1 cellular context compared by ENCODE assay signal in the genomic region with DNA sequence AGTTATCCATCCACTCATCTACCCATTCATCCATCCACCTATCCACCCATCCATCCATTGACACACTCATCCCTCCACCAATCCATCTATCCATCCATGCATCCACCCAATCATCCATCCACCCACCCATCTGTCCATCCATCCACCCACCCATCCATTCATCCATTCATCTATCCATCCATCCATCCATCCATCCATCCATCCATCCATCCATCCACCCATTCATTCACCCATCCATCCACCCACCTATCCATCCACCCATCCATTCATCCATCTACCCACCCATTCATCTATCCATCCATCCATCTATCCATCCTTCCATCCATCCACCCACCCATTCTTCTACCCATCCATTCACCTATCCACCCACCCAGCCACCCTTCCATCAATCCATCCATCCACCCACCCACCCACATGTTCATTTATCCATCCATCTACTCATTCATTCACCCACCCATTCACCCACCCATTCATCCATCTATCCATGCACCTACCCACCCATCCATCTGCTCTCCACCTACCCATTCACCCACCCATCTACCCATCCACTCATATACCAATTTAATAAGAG.
A peak's percentile ranks its signal among the peaks of the same experiment; 100 is the strongest.
TF ChIP-seq lines count a peak whose summit lies in the region.

No MANE protein-coding gene starts in this region.

TF ChIP-seq in HEK293, 187 proteins besides CTCF, POLR2A, EP300 and RAD21 (continued from another document):
- TF ChIP-seq, protein P1, sequence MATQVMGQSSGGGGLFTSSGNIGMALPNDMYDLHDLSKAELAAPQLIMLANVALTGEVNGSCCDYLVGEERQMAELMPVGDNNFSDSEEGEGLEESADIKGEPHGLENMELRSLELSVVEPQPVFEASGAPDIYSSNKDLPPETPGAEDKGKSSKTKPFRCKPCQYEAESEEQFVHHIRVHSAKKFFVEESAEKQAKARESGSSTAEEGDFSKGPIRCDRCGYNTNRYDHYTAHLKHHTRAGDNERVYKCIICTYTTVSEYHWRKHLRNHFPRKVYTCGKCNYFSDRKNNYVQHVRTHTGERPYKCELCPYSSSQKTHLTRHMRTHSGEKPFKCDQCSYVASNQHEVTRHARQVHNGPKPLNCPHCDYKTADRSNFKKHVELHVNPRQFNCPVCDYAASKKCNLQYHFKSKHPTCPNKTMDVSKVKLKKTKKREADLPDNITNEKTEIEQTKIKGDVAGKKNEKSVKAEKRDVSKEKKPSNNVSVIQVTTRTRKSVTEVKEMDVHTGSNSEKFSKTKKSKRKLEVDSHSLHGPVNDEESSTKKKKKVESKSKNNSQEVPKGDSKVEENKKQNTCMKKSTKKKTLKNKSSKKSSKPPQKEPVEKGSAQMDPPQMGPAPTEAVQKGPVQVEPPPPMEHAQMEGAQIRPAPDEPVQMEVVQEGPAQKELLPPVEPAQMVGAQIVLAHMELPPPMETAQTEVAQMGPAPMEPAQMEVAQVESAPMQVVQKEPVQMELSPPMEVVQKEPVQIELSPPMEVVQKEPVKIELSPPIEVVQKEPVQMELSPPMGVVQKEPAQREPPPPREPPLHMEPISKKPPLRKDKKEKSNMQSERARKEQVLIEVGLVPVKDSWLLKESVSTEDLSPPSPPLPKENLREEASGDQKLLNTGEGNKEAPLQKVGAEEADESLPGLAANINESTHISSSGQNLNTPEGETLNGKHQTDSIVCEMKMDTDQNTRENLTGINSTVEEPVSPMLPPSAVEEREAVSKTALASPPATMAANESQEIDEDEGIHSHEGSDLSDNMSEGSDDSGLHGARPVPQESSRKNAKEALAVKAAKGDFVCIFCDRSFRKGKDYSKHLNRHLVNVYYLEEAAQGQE (tag by site-specific recombination; IDR thresholded peaks at IDR 0.05) = no peak
- TF ChIP-seq BCL11B (tag by site-specific recombination; IDR thresholded peaks at IDR 0.05; ENCODE audit: low read depth) (no peak), EGR2 (tag by site-specific recombination; IDR thresholded peaks at IDR 0.05; ENCODE audit: low read depth) (peak; percentile 98), ZNF112 (tag by site-specific recombination; IDR thresholded peaks at IDR 0.05) (0 out of 2 replicates have a peak, but pooled peaks have one; percentile 29), OVOL3 (tag by site-specific recombination; IDR thresholded peaks at IDR 0.05) (no peak), ZFP3 (tag by site-specific recombination; IDR thresholded peaks at IDR 0.05; ENCODE audit: low read depth) (no peak), ZBTB17 (tag by site-specific recombination; IDR thresholded peaks at IDR 0.05) (peak; percentile 55), ZNF561 (tag by site-specific recombination; IDR thresholded peaks at IDR 0.05; ENCODE audit: borderline replicate concordance) (no peak), ZEB2 (tag by site-specific recombination; IDR thresholded peaks at IDR 0.05) (no peak), ZNF768 (tag by site-specific recombination; IDR thresholded peaks at IDR 0.05) (no peak)
